8 cellular contexts compared by ENCODE assay signal in the genomic region with DNA sequence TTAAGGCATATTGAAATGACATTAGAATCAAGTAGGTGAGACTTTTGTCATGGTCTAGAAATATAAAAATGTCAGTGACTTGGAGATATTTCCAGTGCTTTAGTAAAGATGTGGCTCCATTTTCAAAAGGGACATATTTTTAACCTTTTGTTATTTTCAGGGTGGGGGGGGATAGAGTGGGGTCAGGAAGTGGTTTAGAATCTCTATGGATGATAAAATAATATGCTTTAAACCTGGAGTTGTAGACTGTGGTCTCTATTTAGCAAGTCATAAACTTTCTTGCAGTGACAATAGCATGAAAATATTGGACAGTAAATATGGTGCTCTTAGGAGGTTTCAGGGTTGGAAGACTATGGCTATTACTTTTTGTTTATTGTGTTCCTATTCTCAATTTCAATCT. TPM values are rescaled to one million over a fixed set of nuclear protein-coding genes. Genes with fewer than 3 reads are reported as not detected.
A peak's percentile ranks its signal among the peaks of the same experiment; 100 is the strongest.
DNase-seq lines count a peak whose midpoint lies in the region; ATAC-seq, FAIRE-seq and TF ChIP-seq lines count a peak whose summit lies in the region.

No MANE protein-coding gene starts in this region.

- no peak overlapping the region for H2AFZ ChIP-seq in PC-9

- intact Hi-C loops in CD14-positive monocyte (cut with micrococcal nuclease) (no loop called here), kidney (cut with DNase I) (no loop called here), PC-9 (cut with micrococcal nuclease; ENCODE audit: unreplicated experiment) (no loop called here)
- intact Hi-C loops in activated CD8-positive, alpha-beta T cell treated with anti-CD3 and anti-CD28 coated beads for 36 hours (cut with micrococcal nuclease), result loop anchor here (5.0 kb wide), 1 partner anchor 39 kb away; no protein-coding TSS in a partner anchor

- H3K36me3 Mint-ChIP-seq in CD14-positive monocyte, result peaks cover 0 to 3% of the 10 kb centered on the region in 2 donors
- peaks cover 42% of the 10 kb centered on the region for H3K36me3 Mint-ChIP-seq in activated CD8-positive, alpha-beta T cell treated with anti-CD3 and anti-CD28 coated beads for 36 hours (ENCODE audit: low read depth)

- TF ChIP-seq CTCF in CD14-positive monocyte (IDR thresholded peaks at IDR 0.05), result no peak
- no peak for TF ChIP-seq CTCF in GM12865 (IDR thresholded peaks at IDR 0.05; ENCODE audit: insufficient read depth, low read depth, low read length, missing control alignments)
- TF ChIP-seq CTCF in activated CD8-positive, alpha-beta T cell treated with anti-CD3 and anti-CD28 coated beads for 36 hours (IDR thresholded peaks at IDR 0.05), result no peak
- no peak for TF ChIP-seq CTCF in kidney (IDR thresholded peaks at IDR 0.05; ENCODE audit: borderline replicate concordance, extremely low read depth, insufficient read depth)
- no peak for TF ChIP-seq CTCF in D721Med (IDR thresholded peaks at IDR 0.05; ENCODE audit: insufficient read depth, missing control alignments)
- no peak for TF ChIP-seq CTCF in PC-9 (conservative IDR thresholded peaks at IDR 0.05)

- peak overlapping the region in 1 of 2 donors; percentile 3 for H3K9ac ChIP-seq in kidney (ENCODE audit: low read length in 2 of 2)

- no peaks in the 10 kb centered on the region for H3K9me3 ChIP-seq in kidney (ENCODE audit: control insufficient read depth in 1 of 2, low read length in 2 of 2)
- H3K9me3 ChIP-seq in PC-9 (ENCODE audit: insufficient read depth, low read depth), result no peaks in the 10 kb centered on the region

- FAIRE-seq in kidney (lab: Jason Lieb, UNC) (no peak), D721Med (lab: Jason Lieb, UNC) (no peak)

- no peak for ATAC-seq in activated CD8-positive, alpha-beta T cell treated with anti-CD3 and anti-CD28 coated beads for 36 hours
- ATAC-seq in GM18870 (IDR thresholded peaks at IDR 0.05; ENCODE audit: unreplicated experiment), result no peak

- no peaks in the 10 kb centered on the region for H3K79me2 ChIP-seq in PC-9 (ENCODE audit: low read depth)

- H4K20me1 ChIP-seq in PC-9 (ENCODE audit: insufficient read depth), result no peaks in the 10 kb centered on the region

- peaks cover 9% of the 10 kb centered on the region; the same call in 1 of the 2 replicates for H3F3A ChIP-seq in PC-9 (ENCODE audit: insufficient read depth, low read depth)

- no TSS peak for BruUV-seq in PC-9 (replicated peaks; lab: Mats Ljungman, UMichigan)

- peaks cover 52% of the 10 kb centered on the region for H3K4me1 Mint-ChIP-seq in CD14-positive monocyte
- peaks cover 67% of the 10 kb centered on the region for H3K4me1 Mint-ChIP-seq in activated CD8-positive, alpha-beta T cell treated with anti-CD3 and anti-CD28 coated beads for 36 hours (ENCODE audit: low read depth)

- H3K27me3 ChIP-seq in PC-9 (ENCODE audit: insufficient read depth, low read depth), result no peaks in the 10 kb centered on the region

- CTCF ChIA-PET in activated CD8-positive, alpha-beta T cell treated with anti-CD3 and anti-CD28 coated beads for 36 hours (lab: Charles Lee), result interaction anchor here (0.8 to 9.9 kb wide), 6 partner anchors 10 to 50 kb away, joined by 3 to 195 read pairs (median 4); a partner anchor contains a TSS
- CTCF ChIA-PET in PC-9 (lab: Charles Lee), result no interaction called here

- H3K4me1 ChIP-seq in kidney (ENCODE audit: control insufficient read depth in 1 of 2, insufficient read depth in 1 of 2, low read depth in 1 of 2, low read length in 2 of 2) (peaks cover 0 to 2% of the 10 kb centered on the region in 2 donors), PC-9 (replicated peaks; ENCODE audit: insufficient read depth) (peaks cover 22% of the 10 kb centered on the region)

- no peak for DNase-seq in CD14-positive monocyte (ENCODE audit: low spot score)
- DNase-seq in GM12865 (ENCODE audit: low read depth), result no peak
- DNase-seq in activated CD8-positive, alpha-beta T cell treated with anti-CD3 and anti-CD28 coated beads for 36 hours, result no peak
- DNase-seq in kidney, result no peak
- no peak for DNase-seq in D721Med (ENCODE audit: insufficient read length, low spot score)
- DNase-seq in PC-9, result no peak
- DNase-seq in HuH-7 (ENCODE audit: low spot score), result no peak

- H3K9me3 Mint-ChIP-seq in CD14-positive monocyte, result no peaks in the 10 kb centered on the region
- H3K9me3 Mint-ChIP-seq in activated CD8-positive, alpha-beta T cell treated with anti-CD3 and anti-CD28 coated beads for 36 hours, result no peaks in the 10 kb centered on the region

- H3K27ac ChIP-seq in kidney (ENCODE audit: low read depth in 2 of 2, low read length in 2 of 2), result no peak overlapping the region
- no peak overlapping the region for H3K27ac ChIP-seq in PC-9

- H3K27me3 Mint-ChIP-seq in CD14-positive monocyte (ENCODE audit: low read depth in 3 of 3), result peaks cover 2 to 9% (median 7%) of the 10 kb centered on the region in 3 donors
- no peaks in the 10 kb centered on the region for H3K27me3 Mint-ChIP-seq in activated CD8-positive, alpha-beta T cell treated with anti-CD3 and anti-CD28 coated beads for 36 hours

- peak overlapping the region in 3 of 7 donors; percentile 66 to 95 (median 83) for H3K27ac Mint-ChIP-seq in CD14-positive monocyte
- peak overlapping the region; percentile 100 for H3K27ac Mint-ChIP-seq in activated CD8-positive, alpha-beta T cell treated with anti-CD3 and anti-CD28 coated beads for 36 hours

- no peaks in the 10 kb centered on the region for H3K9me2 ChIP-seq in PC-9 (ENCODE audit: insufficient read depth)

- peak overlapping the region; percentile 77 to 94 for H3K4me3 Mint-ChIP-seq in CD14-positive monocyte
- peak overlapping the region; percentile 100 for H3K4me3 Mint-ChIP-seq in activated CD8-positive, alpha-beta T cell treated with anti-CD3 and anti-CD28 coated beads for 36 hours

- H3K36me3 ChIP-seq in kidney (ENCODE audit: control insufficient read depth in 1 of 2, insufficient read depth in 2 of 2, low read length in 2 of 2) (no peaks in the 10 kb centered on the region), PC-9 (ENCODE audit: low read depth) (no peaks in the 10 kb centered on the region)

- H3K4me3 ChIP-seq in GM12865 (ENCODE audit: low read depth, low read length) (peak overlapping the region; percentile 97), kidney (ENCODE audit: low read length in 2 of 2) (peak overlapping the region; percentile 42 to 57), PC-9 (no peak overlapping the region)

- POLR2A ChIA-PET in activated CD8-positive, alpha-beta T cell treated with anti-CD3 and anti-CD28 coated beads for 36 hours (lab: Charles Lee), result interaction anchor here (1.1 to 3.4 kb wide), 6 partner anchors 10 to 49 kb away, joined by 3 to 41 read pairs (median 6); no protein-coding TSS in a partner anchor
- POLR2A ChIA-PET in PC-9 (lab: Charles Lee; ENCODE audit: unreplicated experiment), result no interaction called here

- no peak overlapping the region for H3K4me2 ChIP-seq in PC-9

RNA-seq across cellular contexts. Expression of a gene that starts 46.9 kb away (rescaled TPM):
- 1 to 10 TPM; 2.5 to 3.3 TPM for polyA plus RNA-seq in CD14-positive monocyte
- 100 to 1,000 TPM; 132 to 139 TPM for total RNA-seq in activated CD8-positive, alpha-beta T cell treated with anti-CD3 and anti-CD28 coated beads for 36 hours
- total RNA-seq in kidney, result 2.5 TPM
- 4.4 TPM for polyA plus RNA-seq in kidney (ENCODE audit: insufficient read depth, low read depth, low replicate concordance)
- total RNA-seq in PC-9 (2021), result 262 and 272 TPM in 2 replicates

RNA-seq across cellular contexts. Expression of a gene that starts 49.7 kb away (rescaled TPM):
- 10 to 100 TPM; 38.4 to 61.6 TPM for polyA plus RNA-seq in CD14-positive monocyte
- 10 to 100 TPM; 38.4 to 40.9 TPM for total RNA-seq in activated CD8-positive, alpha-beta T cell treated with anti-CD3 and anti-CD28 coated beads for 36 hours
- total RNA-seq in kidney, result 56.9 TPM
- polyA plus RNA-seq in kidney (ENCODE audit: insufficient read depth, low read depth, low replicate concordance), result 41.7 TPM
- 53.6 and 75.3 TPM in 2 replicates for total RNA-seq in PC-9 (2021)

Comparison
In these comparisons a context has a peak if more than half of its experiments do, and no peak if none do; other contexts are left out.
1. RNA of a gene that starts 46.9 kb away (total RNA-seq): 262 to 272 TPM in PC-9 and 132 to 139 TPM in activated CD8-positive, alpha-beta T cell treated with anti-CD3 and anti-CD28 coated beads for 36 hours; 2.5 TPM in kidney (single experiment); every median in the first group is over 10 times any median in the second.